ENCODE assay signal across 8 cellular contexts in the genomic region with DNA sequence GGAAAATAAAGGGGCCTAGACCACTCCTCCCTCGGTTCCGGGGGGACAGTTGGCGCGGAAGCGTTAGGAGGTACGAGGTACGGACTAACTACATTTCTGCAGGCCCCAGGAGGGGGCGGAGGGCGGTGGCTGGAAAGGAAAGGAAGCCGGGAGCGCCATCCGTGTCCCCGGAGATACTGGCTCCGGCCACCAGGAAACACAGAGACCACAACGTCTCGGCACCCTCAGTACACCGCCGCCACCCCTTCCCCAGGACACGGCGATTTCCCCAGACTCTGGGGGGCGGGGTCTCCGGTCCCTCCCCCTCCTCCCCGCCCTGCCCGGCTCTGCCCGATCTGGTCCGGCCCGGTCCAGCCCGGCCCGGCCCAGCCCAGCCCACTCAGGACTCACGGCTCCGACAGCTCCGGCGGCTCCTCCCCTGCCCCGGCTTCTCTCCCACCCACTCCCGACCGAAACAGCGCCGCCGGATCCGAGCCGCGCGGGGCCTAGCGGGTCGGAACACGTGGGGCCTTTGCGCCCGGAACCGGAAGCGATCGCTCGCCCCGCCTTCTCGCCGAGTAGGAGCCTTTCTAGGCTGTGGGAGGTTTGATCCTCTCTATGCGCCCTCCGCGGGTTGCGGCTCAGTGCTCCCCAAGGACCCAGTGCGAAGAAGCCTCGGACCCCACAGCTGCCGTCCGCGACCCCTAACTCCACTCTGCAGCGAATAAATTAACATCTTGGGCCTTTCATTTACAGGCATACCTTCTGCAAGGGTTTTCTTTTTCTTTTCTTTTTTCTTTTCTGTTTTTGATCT. TPM values are rescaled to one million over a fixed set of nuclear protein-coding genes. Genes with fewer than 3 reads are reported as not detected.
DNase-seq lines count a peak whose midpoint lies in the region; FAIRE-seq and TF ChIP-seq lines count a peak whose summit lies in the region.

A gene (minus strand): TSS at position 502 of the 793 bp plus-strand sequence. CDS start 10,772 bp downstream, outside the sequence.

- peaks cover 8% of the 10 kb centered on the region for H3K27me3 Mint-ChIP-seq in HFFc6 (ENCODE audit: insufficient read depth)

- H3K9me3 ChIP-seq in neutrophil, result no peaks in the 10 kb centered on the region

- peak; percentile 62 for TF ChIP-seq CTCF in HFFc6 (IDR thresholded peaks at IDR 0.05)
- TF ChIP-seq CTCF in neutrophil (IDR thresholded peaks at IDR 0.05), result no peak

- H3K36me3 ChIP-seq in neutrophil, result no peaks in the 10 kb centered on the region

- peak within 1 kb of the TSS; percentile 93 for H3K4me3 Mint-ChIP-seq in HFFc6

- H3K27me3 ChIP-seq in neutrophil, result peaks cover 30% of the 10 kb centered on the region

- H3K4me1 Mint-ChIP-seq in HFFc6 (ENCODE audit: low read depth), result peaks cover 15% of the 10 kb centered on the region

- peaks cover 35% of the 10 kb centered on the region for H3K36me3 Mint-ChIP-seq in HFFc6 (ENCODE audit: low read depth)

- H3K27ac ChIP-seq in neutrophil (peak within 1 kb of the TSS; percentile 16), substantia nigra (ENCODE audit: low read depth, low read length, poor library complexity, severe bottlenecking) (peak within 1 kb of the TSS; percentile 64)

- H3K9me3 Mint-ChIP-seq in HFFc6, result no peaks in the 10 kb centered on the region

- FAIRE-seq in frontal cortex (lab: Jason Lieb, UNC), result no peak

- DNase-seq in HFFc6 (peak; percentile 85), NAMALWA (ENCODE audit: low spot score) (peak; percentile 93), SK-MEL-5 (ENCODE audit: low read depth, low spot score) (peak; percentile 85), frontal cortex (ENCODE audit: low spot score in 2 of 2) (peak; percentile 86 to 89), substantia nigra (lab: John Stamatoyannopoulos, UW) (peak; percentile 55 to 96 (median 88))
- peak; percentile 93 for DNase-seq in activated naive CD4-positive, alpha-beta T cell treated with Interleukin-2 at 50 U/mL for 16 hours

- H3K27ac Mint-ChIP-seq in HFFc6, result peak within 1 kb of the TSS; percentile 82

- in situ Hi-C loops in SK-MEL-5 (cut with HindIII; ENCODE audit: low pct_unique_long_range_greater_than_20kb, low sequenced_read_pairs), result no loop called here

- H3K4me3 ChIP-seq in GM08714 (ENCODE audit: low read length) (peak within 1 kb of the TSS; percentile 60), neutrophil (ENCODE audit: low read depth in 1 of 2, low read length in 1 of 2) (peak within 1 kb of the TSS; percentile 71 to 82)

- H3K4me1 ChIP-seq in neutrophil (ENCODE audit: control insufficient read depth in 1 of 2, insufficient read depth in 1 of 2, low read depth in 1 of 2, low read length in 1 of 2), result peaks cover 17 to 20% of the 10 kb centered on the region in 2 experiments

RNA-seq across cellular contexts. Expression of the gene that starts here (rescaled TPM):
- 1 to 10 TPM; 5.4 to 8.3 (median 6.8) TPM for total RNA-seq in HFFc6 (2021; fragmentation: NEBNext Ultra II Directional; extraction: Animal tissue kit (Norgen Biotek cat#: 25700))
- 5.8 and 7.6 TPM in 2 replicates for total RNA-seq in SK-MEL-5 (2014; rRNA removed; shearing (Covaris generic))
- 6.1 and 7.8 TPM in 2 replicates for polyA plus RNA-seq in SK-MEL-5 (2015; cell fraction: cytosol; rRNA removed)
- 74.0 and 74.4 TPM in 2 replicates for polyA plus RNA-seq in SK-MEL-5 (2015; cell fraction: nucleus; rRNA removed)
- 14.7 TPM for total RNA-seq in frontal cortex

Comparison
In these comparisons a context has a peak if more than half of its experiments do, and no peak if none do; other contexts are left out.
1. Peak in every context shown above with its lines: DNase-seq, H3K4me3 ChIP-seq and H3K27ac ChIP-seq.